ENCODE assay signal across 5 cellular contexts in the genomic region with DNA sequence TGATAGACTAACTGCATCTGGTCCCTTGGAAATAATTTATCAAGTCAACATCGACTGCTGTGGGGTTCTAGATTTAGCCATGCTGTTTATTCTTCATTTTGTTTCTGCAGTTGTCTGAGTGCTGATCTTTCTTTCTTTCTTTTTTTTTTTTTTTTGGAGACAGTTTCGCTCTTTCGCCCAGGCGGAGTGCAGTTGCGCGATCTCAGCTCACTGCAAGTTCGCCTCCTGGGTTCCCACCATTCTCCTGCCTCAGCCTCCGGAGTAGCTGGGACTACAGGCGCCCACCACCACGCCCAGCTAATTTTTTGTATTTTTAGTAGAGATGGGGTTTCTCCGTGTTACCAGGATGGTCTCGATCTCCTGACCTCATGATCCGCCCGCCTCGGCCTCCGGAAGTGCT. TPM values are rescaled to one million over a fixed set of nuclear protein-coding genes. Genes with fewer than 3 reads are reported as not detected.
DNase-seq lines count a peak whose midpoint lies in the region; ATAC-seq, FAIRE-seq and TF ChIP-seq lines count a peak whose summit lies in the region.
"Not testable (repeated sequence)": the region's sequence is repeated elsewhere in the genome, so short reads cannot be mapped to it uniquely, and the experiment has no call there.

No MANE protein-coding gene starts in this region.

- not testable (repeated sequence) for H3K27me3 ChIP-seq in GM12878 (replicated peaks in 1 of 2; ENCODE audit: control insufficient read depth in 2 of 2, insufficient read depth in 2 of 2, low read length in 1 of 2)

- DNase-seq in T-helper 17 cell; GM12878 (ENCODE audit: low read depth, low spot score); MCF 10A (ENCODE audit: unreplicated experiment); naive B cell: not testable (repeated sequence)
- DNase-seq in Right ventricle myocardium inferior (ENCODE audit: missing footprints), result peak; percentile 39

- not testable (repeated sequence) for H3K9me3 Mint-ChIP-seq in MCF 10A (ENCODE audit: unreplicated experiment); naive B cell

- H2AFZ ChIP-seq in GM12878 (ENCODE audit: control insufficient read depth, low read depth, low read length), result not testable (repeated sequence)

- in situ Hi-C loops in GM12878 (cut with MboI), result not testable (repeated sequence)

- not testable (repeated sequence) for H3K9ac ChIP-seq in GM12878 (ENCODE audit: control insufficient read depth, insufficient read depth, low read length)

- not testable (repeated sequence) for TF ChIP-seq EP300 in GM12878 (IDR thresholded peaks at IDR 0.05; ENCODE audit: borderline replicate concordance in 1 of 2, control insufficient read depth in 1 of 2, low read depth in 2 of 2, low read length in 2 of 2)

- not testable (repeated sequence) for H3K9me3 ChIP-seq in T-helper 17 cell (ENCODE audit: control insufficient read depth, low read length, poor library complexity, severe bottlenecking); GM12878 (replicated peaks; ENCODE audit: control insufficient read depth, insufficient read depth, low read length)

- not testable (repeated sequence) for TF ChIP-seq RAD21 in GM12878 (IDR thresholded peaks at IDR 0.05; ENCODE audit: insufficient read depth, low read depth, low read length)

- not testable (repeated sequence) for BruUV-seq in GM12878 (replicated peaks; lab: Mats Ljungman, UMichigan); MCF 10A (replicated peaks; lab: Mats Ljungman, UMichigan)

- ATAC-seq in T-helper 17 cell; GM12878; Right ventricle myocardium inferior; naive B cell (ENCODE audit: low read depth in 2 of 2): not testable (repeated sequence)

- SMC1A ChIA-PET in GM12878 (lab: Charles Lee; ENCODE audit: uncharacterized antibody, unreplicated experiment), result interaction anchor here (0.7 to 2.2 kb wide), 3 partner anchors 17 to 85 kb away, joined by 3 to 9 read pairs (median 6); no protein-coding TSS in a partner anchor

- RAD21 ChIA-PET in GM12878 (lab: Charles Lee; ENCODE audit: unreplicated experiment), result interaction anchor here (1.4 to 1.6 kb wide), 2 partner anchors 83 to 85 kb away, joined by 3 to 4 read pairs; no protein-coding TSS in a partner anchor

- H3K27me3 Mint-ChIP-seq in T-helper 17 cell; MCF 10A (ENCODE audit: insufficient read depth, unreplicated experiment); naive B cell: not testable (repeated sequence)

- H3K79me2 ChIP-seq in GM12878 (ENCODE audit: control insufficient read depth, insufficient read depth, low read length), result peaks cover 97% of the 10 kb centered on the region

- not testable (repeated sequence) for TF ChIP-seq CTCF in GM12878 (IDR thresholded peaks at IDR 0.05 in 2 of 3, conservative IDR thresholded peaks at IDR 0.05 in 1 of 3; ENCODE audit: control insufficient read depth in 2 of 3, extremely low read depth in 1 of 3, insufficient read depth in 1 of 3, low read depth in 3 of 3, low read length in 3 of 3); MCF 10A (IDR thresholded peaks at IDR 0.05; ENCODE audit: unreplicated experiment)

- not testable (repeated sequence) for H3K4me1 ChIP-seq in GM12878 (ENCODE audit: control insufficient read depth, insufficient read depth, low read length)

- CTCF ChIA-PET in GM12878 (lab: Yijun Ruan, JAX) (interaction anchor here (0.7 to 2.3 kb wide), 4 partner anchors 15 to 83 kb away, joined by 3 to 9 read pairs (median 3); no protein-coding TSS in a partner anchor), MCF 10A (lab: Yijun Ruan, JAX) (interaction anchor here (1.0 kb wide), 1 partner anchor 29 kb away, joined by 6 read pairs; no protein-coding TSS in a partner anchor)

- H3K4me3 Mint-ChIP-seq in T-helper 17 cell; MCF 10A (ENCODE audit: unreplicated experiment); naive B cell: not testable (repeated sequence)

- not testable (repeated sequence) for H3K27ac ChIP-seq in GM12878 (ENCODE audit: control insufficient read depth, insufficient read depth)

- H3K4me2 ChIP-seq in GM12878 (ENCODE audit: control insufficient read depth, insufficient read depth), result peak overlapping the region; percentile 17; the same call in 1 of the 2 replicates

- POLR2A ChIA-PET in GM12878 (lab: Charles Lee) (interaction anchor here (0.5 kb wide), 1 partner anchor 96 kb away, joined by 3 read pairs; no protein-coding TSS in a partner anchor), MCF 10A (lab: Yijun Ruan, JAX) (interaction anchor here (0.6 to 1.7 kb wide), 2 partner anchors 10 to 92 kb away, joined by 4 read pairs; no protein-coding TSS in a partner anchor)

- TF ChIP-seq POLR2A in GM12878 (IDR thresholded peaks at IDR 0.05; ENCODE audit: low read depth, low read length), result not testable (repeated sequence)

- H3K27ac Mint-ChIP-seq in T-helper 17 cell (peak overlapping the region; percentile 41), MCF 10A (ENCODE audit: low read depth, unreplicated experiment) (peak overlapping the region; percentile 7), naive B cell (peak overlapping the region in 4 of 6 donors; percentile 31 to 93 (median 68))

- H3K36me3 Mint-ChIP-seq in T-helper 17 cell (ENCODE audit: low read depth); MCF 10A (ENCODE audit: insufficient read depth, unreplicated experiment); naive B cell: not testable (repeated sequence)

- peaks cover 42% of the 10 kb centered on the region for H3K4me1 Mint-ChIP-seq in T-helper 17 cell
- H3K4me1 Mint-ChIP-seq in MCF 10A (ENCODE audit: insufficient read depth, unreplicated experiment), result peaks cover 41% of the 10 kb centered on the region
- peaks cover 24 to 51% (median 45%) of the 10 kb centered on the region in 3 donors for H3K4me1 Mint-ChIP-seq in naive B cell

- H3K4me3 ChIP-seq in GM12878, result not testable (repeated sequence)

- H4K20me1 ChIP-seq in GM12878 (ENCODE audit: control insufficient read depth, insufficient read depth), result not testable (repeated sequence)

- intact Hi-C loops in GM12878 (cut with micrococcal nuclease; ENCODE audit: unreplicated experiment), result not testable (repeated sequence)
- intact Hi-C loops in MCF 10A (cut with micrococcal nuclease), result loop anchor here (10.0 kb wide), 1 partner anchor 84 kb away; no protein-coding TSS in a partner anchor
- intact Hi-C loops in Right ventricle myocardium inferior (cut with DNase I), result loop anchor here (10.0 kb wide), 1 partner anchor 176 kb away; no protein-coding TSS in a partner anchor

- not testable (repeated sequence) for H3K36me3 ChIP-seq in GM12878 (ENCODE audit: control insufficient read depth in 2 of 2, insufficient read depth in 2 of 2, low read length in 1 of 2)

- not testable (repeated sequence) for FAIRE-seq in GM12878 (lab: Jason Lieb, UNC)

- WGBS in GM12878 (ENCODE audit: insufficient coverage, insufficient replicate concordance, low lambda C conversion rate, missing lambda C conversion rate), result 99% methylated on average over 13 of the region's 16 CpGs

TF ChIP-seq in GM12878, 131 proteins besides CTCF, POLR2A, EP300 and RAD21 (continues in another document):
- TF ChIP-seq, protein P1, sequence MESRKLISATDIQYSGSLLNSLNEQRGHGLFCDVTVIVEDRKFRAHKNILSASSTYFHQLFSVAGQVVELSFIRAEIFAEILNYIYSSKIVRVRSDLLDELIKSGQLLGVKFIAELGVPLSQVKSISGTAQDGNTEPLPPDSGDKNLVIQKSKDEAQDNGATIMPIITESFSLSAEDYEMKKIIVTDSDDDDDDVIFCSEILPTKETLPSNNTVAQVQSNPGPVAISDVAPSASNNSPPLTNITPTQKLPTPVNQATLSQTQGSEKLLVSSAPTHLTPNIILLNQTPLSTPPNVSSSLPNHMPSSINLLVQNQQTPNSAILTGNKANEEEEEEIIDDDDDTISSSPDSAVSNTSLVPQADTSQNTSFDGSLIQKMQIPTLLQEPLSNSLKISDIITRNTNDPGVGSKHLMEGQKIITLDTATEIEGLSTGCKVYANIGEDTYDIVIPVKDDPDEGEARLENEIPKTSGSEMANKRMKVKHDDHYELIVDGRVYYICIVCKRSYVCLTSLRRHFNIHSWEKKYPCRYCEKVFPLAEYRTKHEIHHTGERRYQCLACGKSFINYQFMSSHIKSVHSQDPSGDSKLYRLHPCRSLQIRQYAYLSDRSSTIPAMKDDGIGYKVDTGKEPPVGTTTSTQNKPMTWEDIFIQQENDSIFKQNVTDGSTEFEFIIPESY (IDR thresholded peaks at IDR 0.05), result peak; percentile 78; the same call in 1 of the 2 replicates

RNA-seq across cellular contexts. Expression of a gene that starts 5.8 kb away (rescaled TPM):
- total RNA-seq in T-helper 17 cell (100 to 1,000 TPM; 121 to 145 TPM), GM12878 (2014; rRNA removed) (52.9 and 64.5 TPM in 2 replicates), GM12878 (2014; rRNA removed; fragmentation: Illumina TruSeq; extraction: Trizol) (62.0 and 62.6 TPM in 2 replicates), GM12878 (2021) (66.9 and 67.3 TPM in 2 replicates), MCF 10A (2022) (66.2 and 69.9 TPM in 2 replicates), Right ventricle myocardium inferior (33.0 TPM)
- 180 and 186 TPM in 2 replicates for total RNA-seq in GM12878 (2013; cell fraction: nucleolus; rRNA removed)
- 14.5 TPM for polyA plus RNA-seq in GM12878 (2011; ENCODE audit: low read depth)
- polyA plus RNA-seq in GM12878 (2011; rRNA removed) (48.3 and 74.3 TPM in 2 replicates), GM12878 (2014; fragmentation: Illumina TruSeq; extraction: Trizol) (40.1 and 57.8 TPM in 2 replicates), GM12878 (2014; fragmentation: Nextera tagmentation; extraction: Ambion mirVana) (10 to 100 TPM; 10.3 to 11.3 TPM), GM12878 (2014; rRNA removed) (22.5 and 28.3 TPM in 2 replicates), GM12878 (2016; fragmentation: Nextera tagmentation; extraction: Ambion mirVana) (10 to 100 TPM; 32.1 to 33.3 TPM), naive B cell (ENCODE audit: low read depth in 6 of 6) (10 to 100 TPM; 21.4 to 41.7 (median 27.8) TPM)
- polyA plus RNA-seq in GM12878 (2011; cell fraction: cytosol; rRNA removed), result 16.3 and 22.7 TPM in 2 replicates
- 40.9 and 42.4 TPM in 2 replicates for polyA plus RNA-seq in GM12878 (2011; cell fraction: nucleus; rRNA removed)
- 20.9 and 24.9 TPM in 2 replicates for polyA plus RNA-seq in GM12878 (2012)
- polyA minus RNA-seq in GM12878 (2011; rRNA and poly(A)+ RNA removed), result 59.8 and 70.8 TPM in 2 replicates
- 37.1 and 41.0 TPM in 2 replicates for polyA minus RNA-seq in GM12878 (2011; cell fraction: cytosol; rRNA and poly(A)+ RNA removed)
- 44.2 and 67.9 TPM in 2 replicates for polyA minus RNA-seq in GM12878 (2011; cell fraction: nucleus; rRNA and poly(A)+ RNA removed)

Comparison
In these comparisons a context has a peak if more than half of its experiments do, and no peak if none do; other contexts are left out.
1. H3K27ac Mint-ChIP-seq: peak in every context shown above with its lines; median percentile 68 in naive B cell; 41 in T-helper 17 cell; 7 in MCF 10A.